In the genomic region with DNA sequence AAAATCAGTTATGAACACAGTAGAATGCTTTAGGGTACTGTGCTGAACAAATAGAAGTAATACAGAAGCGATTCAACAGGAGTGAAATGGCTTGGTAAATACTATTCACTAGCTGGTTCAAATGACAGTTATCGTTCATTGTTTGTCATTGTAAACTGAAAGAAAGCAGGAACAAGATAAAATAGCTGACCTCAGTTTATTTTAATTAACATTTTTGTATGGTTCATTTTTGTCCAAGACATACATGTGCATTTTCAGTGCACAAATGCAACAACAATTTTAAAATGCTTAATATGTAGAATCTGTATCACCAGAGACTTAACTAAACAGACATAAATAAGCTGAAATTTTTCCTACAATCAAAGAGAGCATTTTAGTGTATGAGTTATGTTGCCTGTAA, we compare ENCODE assay signal across 1 cellular context.
A peak's percentile ranks its signal among the peaks of the same experiment; 100 is the strongest.
TF ChIP-seq lines count a peak whose summit lies in the region.

No MANE protein-coding gene starts in this region.

TF ChIP-seq in IMR-90, 13 proteins besides CTCF, POLR2A, EP300 and RAD21:
- peak; percentile 19; the same call in 1 of the 2 replicates for TF ChIP-seq MAFK (IDR thresholded peaks at IDR 0.05; ENCODE audit: low read depth, low read length)
- TF ChIP-seq, protein P1, sequence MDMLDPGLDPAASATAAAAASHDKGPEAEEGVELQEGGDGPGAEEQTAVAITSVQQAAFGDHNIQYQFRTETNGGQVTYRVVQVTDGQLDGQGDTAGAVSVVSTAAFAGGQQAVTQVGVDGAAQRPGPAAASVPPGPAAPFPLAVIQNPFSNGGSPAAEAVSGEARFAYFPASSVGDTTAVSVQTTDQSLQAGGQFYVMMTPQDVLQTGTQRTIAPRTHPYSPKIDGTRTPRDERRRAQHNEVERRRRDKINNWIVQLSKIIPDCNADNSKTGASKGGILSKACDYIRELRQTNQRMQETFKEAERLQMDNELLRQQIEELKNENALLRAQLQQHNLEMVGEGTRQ (IDR thresholded peaks at IDR 0.05; ENCODE audit: low read depth, low read length): no peak
- no peak for TF ChIP-seq BHLHE40 (IDR thresholded peaks at IDR 0.05; ENCODE audit: low read depth, low read length)
- no peak for TF ChIP-seq SMC3 (IDR thresholded peaks at IDR 0.05; ENCODE audit: low read depth, low read length)
